ENCODE assay signal across 2 cellular contexts in the genomic region with DNA sequence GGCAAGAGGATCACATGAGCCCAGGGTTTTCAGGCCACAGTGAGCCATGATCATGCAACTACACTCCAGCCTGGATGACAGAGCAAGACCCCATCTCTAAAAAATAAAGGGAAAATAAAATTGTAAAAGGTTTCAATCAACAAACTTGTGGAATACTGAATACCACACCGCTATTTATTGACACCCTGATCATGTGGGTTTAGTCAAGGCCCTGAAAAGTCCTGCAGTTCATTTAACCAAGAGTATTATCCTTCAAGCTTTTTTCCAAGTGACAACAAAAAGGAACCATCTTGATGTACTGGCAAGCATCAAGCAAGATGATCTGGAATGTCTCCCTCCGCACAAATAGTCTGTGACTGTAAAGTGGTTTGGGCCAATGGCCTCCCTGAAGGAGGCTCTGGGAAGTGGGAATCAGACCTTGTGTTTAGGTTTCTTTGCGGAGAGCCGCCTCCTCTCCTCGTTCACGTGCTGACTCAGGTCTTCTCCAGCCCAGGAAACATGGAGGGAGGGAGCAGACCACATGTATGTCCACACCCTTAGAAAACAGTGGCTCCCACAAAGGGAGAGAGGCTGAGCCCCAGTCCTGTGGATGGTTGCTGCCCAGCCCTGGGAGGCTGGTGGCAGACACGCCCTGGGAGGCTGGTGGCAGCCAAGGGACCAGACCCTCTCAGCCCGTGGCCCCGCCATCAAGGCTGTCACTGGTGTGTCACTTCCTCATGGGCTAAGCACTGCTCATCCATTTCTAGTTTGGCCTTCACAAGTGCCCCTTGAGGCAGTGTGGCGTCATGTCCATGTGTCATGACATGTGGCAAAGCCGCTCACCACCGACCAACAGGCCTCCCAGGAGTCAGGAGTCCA.
TF ChIP-seq lines count a peak whose summit lies in the region.

No MANE protein-coding gene starts in this region.

TF ChIP-seq in IMR-90, 13 proteins besides CTCF, POLR2A, EP300 and RAD21:
- TF ChIP-seq MAFK (IDR thresholded peaks at IDR 0.05; ENCODE audit: low read depth, low read length) (0 out of 2 replicates have a peak, but pooled peaks have one; percentile 4), BHLHE40 (IDR thresholded peaks at IDR 0.05; ENCODE audit: low read depth, low read length) (no peak)

TF ChIP-seq in H1, 55 proteins besides CTCF, POLR2A, EP300 and RAD21:
- TF ChIP-seq MAX (IDR thresholded peaks at IDR 0.05) (0 out of 2 replicates have a peak, but pooled peaks have one; percentile 11), ASH2L (IDR thresholded peaks at IDR 0.05; ENCODE audit: low read length) (no peak)
